In genomic region chr1:19582318-19582717, GRCh38 we compare ENCODE assay signal across 9 cellular contexts.
DNase-seq lines count a peak whose midpoint lies in the region; TF ChIP-seq lines count a peak whose summit lies in the region.
"Had no signal": no experiment of that assay in that cellular context is flagged by ENCODE, and none has a peak within 500 bp of the region (broad histone marks: within the 10 kb centered on the region; RNA-seq: fewer than 3 reads in every experiment).

No MANE protein-coding gene starts in this region.

- H3K27me3 Mint-ChIP-seq in osteocyte (ENCODE audit: unreplicated experiment): peaks cover 9% of the 10 kb centered on the region

- no peaks in the 10 kb centered on the region for H3K4me1 Mint-ChIP-seq in osteocyte (ENCODE audit: unreplicated experiment)

- H3K36me3 Mint-ChIP-seq in osteocyte (ENCODE audit: unreplicated experiment): no peaks in the 10 kb centered on the region

- no peaks in the 10 kb centered on the region for H3K36me3 ChIP-seq in esophagus muscularis mucosa
- H3K36me3 ChIP-seq in uterus: no peaks in the 10 kb centered on the region
- H3K36me3 ChIP-seq: BLaER1 had no signal

- peak; percentile 45 to 57 (median 48) for TF ChIP-seq CTCF in esophagus muscularis mucosa (IDR thresholded peaks at IDR 0.05)
- TF ChIP-seq CTCF in osteocyte (IDR thresholded peaks at IDR 0.05): peak; percentile 47
- TF ChIP-seq CTCF in uterus (IDR thresholded peaks at IDR 0.05): peak in 3 of 4 experiments; percentile 29 to 43 (median 37)

- H3K4me1 ChIP-seq in esophagus muscularis mucosa (no peaks in the 10 kb centered on the region), uterus (no peaks in the 10 kb centered on the region)
- H3K4me1 ChIP-seq: BLaER1 had no signal

- H3K4me3 ChIP-seq in esophagus muscularis mucosa: no peak overlapping the region
- no peak overlapping the region for H3K4me3 ChIP-seq in uterus
- H3K4me3 ChIP-seq: BLaER1 had no signal

- no peak overlapping the region for H3K4me3 Mint-ChIP-seq in osteocyte (ENCODE audit: unreplicated experiment)

- no peaks in the 10 kb centered on the region for H3K9me3 Mint-ChIP-seq in osteocyte (ENCODE audit: unreplicated experiment)

- TF ChIP-seq EP300 in esophagus muscularis mucosa (IDR thresholded peaks at IDR 0.05): no peak

- WGBS in esophagus muscularis mucosa: 57% methylated on average over 4 of the region's 4 CpGs

- H3K27ac ChIP-seq in esophagus muscularis mucosa (replicated peaks in 1 of 4) (no peak overlapping the region), uterus (no peak overlapping the region)
- H3K27ac ChIP-seq: BLaER1 had no signal

- no peak for TF ChIP-seq POLR2A in esophagus muscularis mucosa (IDR thresholded peaks at IDR 0.05; ENCODE audit: low read depth)
- no peak for TF ChIP-seq POLR2A in uterus (IDR thresholded peaks at IDR 0.05)

- DNase-seq in DMS79 treated with DMSO at 0.1 percent for 48 hours (lab: John Stamatoyannopoulos, UW): peak; percentile 13
- no peak for DNase-seq in DMS79 (lab: John Stamatoyannopoulos, UW)
- peak; percentile 1 for DNase-seq in NCI-H345 treated with DMSO at 0.1 percent for 48 hours (lab: John Stamatoyannopoulos, UW; ENCODE audit: unreplicated experiment)
- DNase-seq in activated CD8-positive, alpha-beta memory T cell treated with anti-CD3 and anti-CD28 coated beads for 48 hours (ENCODE audit: low read depth in 2 of 3, low spot score in 2 of 3): peak; percentile 46 to 70 (median 66)
- no peak for DNase-seq in esophagus muscularis mucosa (ENCODE audit: extremely low spot score)
- DNase-seq in osteocyte (ENCODE audit: extremely low spot score, unreplicated experiment): no peak
- DNase-seq in uterus: peak in 1 of 2 donors; percentile 29
- no peak for DNase-seq in inferior parietal cortex (ENCODE audit: extremely low spot score)

- no peak overlapping the region for H3K27ac Mint-ChIP-seq in osteocyte (ENCODE audit: unreplicated experiment)

- no peaks in the 10 kb centered on the region for H3K27me3 ChIP-seq in esophagus muscularis mucosa
- H3K27me3 ChIP-seq in uterus: no peaks in the 10 kb centered on the region
- H3K27me3 ChIP-seq: BLaER1 had no signal

- intact Hi-C loops in esophagus muscularis mucosa (cut with DNase I) (no loop called here), uterus (cut with DNase I; ENCODE audit: low total_unique reads) (no loop called here)

- no peaks in the 10 kb centered on the region for H3K9me3 ChIP-seq in esophagus muscularis mucosa
- H3K9me3 ChIP-seq in uterus: no peaks in the 10 kb centered on the region
- H3K9me3 ChIP-seq: BLaER1 had no signal

Comparison
In these comparisons a context has a peak if more than half of its experiments do, and no peak if none do; other contexts are left out.
1. DNase-seq: peak in DMS79 treated with DMSO at 0.1 percent for 48 hours (single experiment), NCI-H345 treated with DMSO at 0.1 percent for 48 hours (single experiment) and activated CD8-positive, alpha-beta memory T cell treated with anti-CD3 and anti-CD28 coated beads for 48 hours (3 of 3); none in DMS79 (single experiment), esophagus muscularis mucosa (single experiment), osteocyte (single experiment) and inferior parietal cortex (single experiment).
2. Peak in every context shown above with its lines, with median percentiles within 50 percentile points of each other: CTCF ChIP-seq.